19 cellular contexts compared by ENCODE assay signal in genomic region chr6:79609225-79609595, GRCh38. TPM values are rescaled to one million over a fixed set of nuclear protein-coding genes. Genes with fewer than 3 reads are reported as not detected.
DNase-seq lines count a peak whose midpoint lies in the region; ATAC-seq, FAIRE-seq and TF ChIP-seq lines count a peak whose summit lies in the region.
"Had no signal": no experiment of that assay in that cellular context is flagged by ENCODE, and none has a peak within 500 bp of the region (broad histone marks: within the 10 kb centered on the region; RNA-seq: fewer than 3 reads in every experiment).

No MANE protein-coding gene starts in this region.

- no peak for DNase-seq in Calu3
- DNase-seq in astrocyte (ENCODE audit: low read depth) = no peak
- no peak for DNase-seq in mesothelial cell of epicardium (ENCODE audit: low spot score in 2 of 2, unreplicated experiment in 2 of 2)
- no peak for DNase-seq in type B pancreatic cell (ENCODE audit: extremely low spot score, unreplicated experiment)
- no peak for DNase-seq in endothelial cell (ENCODE audit: low spot score)
- no peak for DNase-seq in activated CD4-positive, alpha-beta T cell treated with anti-CD3 and anti-CD28 coated beads for 36 hours
- no peak for DNase-seq in globus pallidus (ENCODE audit: low spot score)
- DNase-seq: CD4-positive, alpha-beta memory T cell; EL; GF-D8; GOT3; HCEC 1CT; NCI-H1092 treated with DMSO at 0.1 percent for 48 hours; NCI-H1436 treated with DMSO at 0.1 percent for 48 hours; NCI-H1930; NCI-H748 treated with DMSO at 0.1 percent for 48 hours had no signal

- H3K36me3 Mint-ChIP-seq in Calu3 (ENCODE audit: insufficient read depth, unreplicated experiment) (peaks cover 5% of the 10 kb centered on the region), astrocyte (ENCODE audit: low read depth, unreplicated experiment) (peaks cover 3% of the 10 kb centered on the region), mesothelial cell of epicardium (peaks cover 10% of the 10 kb centered on the region), type B pancreatic cell (peaks cover 9% of the 10 kb centered on the region), endothelial cell (ENCODE audit: low read depth, unreplicated experiment) (no peaks in the 10 kb centered on the region)
- no peaks in the 10 kb centered on the region for H3K36me3 Mint-ChIP-seq in activated CD4-positive, alpha-beta T cell treated with anti-CD3 and anti-CD28 coated beads for 36 hours (ENCODE audit: low read depth)
- H3K36me3 Mint-ChIP-seq: CD4-positive, alpha-beta memory T cell had no signal

- BruUV-seq in Calu3 (replicated peaks; lab: Mats Ljungman, UMichigan) = no TSS peak

- POLR2A ChIA-PET in activated CD4-positive, alpha-beta T cell treated with anti-CD3 and anti-CD28 coated beads for 36 hours (lab: Charles Lee) = no interaction called here

- no peak for FAIRE-seq in astrocyte (lab: Jason Lieb, UNC)

- H3K4me3 ChIP-seq in astrocyte (ENCODE audit: insufficient read depth, low read depth, low read length) = no peak overlapping the region
- H3K4me3 ChIP-seq: BLaER1 treated with 17β-estradiol and CSF1 and Interleukin-3, amounts not matched to agents 10 nM and 100 nM had no signal

- H3K4me1 Mint-ChIP-seq in Calu3 (ENCODE audit: low read depth, unreplicated experiment) (peaks cover 73% of the 10 kb centered on the region), astrocyte (ENCODE audit: low read depth, unreplicated experiment) (peaks cover 27% of the 10 kb centered on the region), mesothelial cell of epicardium (peaks cover 47% of the 10 kb centered on the region), type B pancreatic cell (ENCODE audit: unreplicated experiment) (peaks cover 52% of the 10 kb centered on the region), endothelial cell (ENCODE audit: unreplicated experiment) (peaks cover 3% of the 10 kb centered on the region)
- no peaks in the 10 kb centered on the region for H3K4me1 Mint-ChIP-seq in activated CD4-positive, alpha-beta T cell treated with anti-CD3 and anti-CD28 coated beads for 36 hours
- H3K4me1 Mint-ChIP-seq: CD4-positive, alpha-beta memory T cell had no signal

- H4K20me1 ChIP-seq in astrocyte (ENCODE audit: insufficient read depth, low read length) = no peaks in the 10 kb centered on the region
- H4K20me1 ChIP-seq: BLaER1 treated with 17β-estradiol and CSF1 and Interleukin-3, amounts not matched to agents 10 nM and 100 nM had no signal

- H3K4me2 ChIP-seq in astrocyte (ENCODE audit: low read length) = no peak overlapping the region
- H3K4me2 ChIP-seq: BLaER1 treated with 17β-estradiol and CSF1 and Interleukin-3, amounts not matched to agents 10 nM and 100 nM; KMS-11 had no signal

- no peaks in the 10 kb centered on the region for H3K79me2 ChIP-seq in astrocyte (ENCODE audit: insufficient read depth, low read length)

- no peaks in the 10 kb centered on the region for H3K9me3 ChIP-seq in astrocyte (ENCODE audit: insufficient read depth, low read depth, low read length)
- H3K9me3 ChIP-seq: BLaER1 treated with 17β-estradiol and CSF1 and Interleukin-3, amounts not matched to agents 10 nM and 100 nM had no signal

- H3K4me1 ChIP-seq in astrocyte (ENCODE audit: insufficient read depth, low read length) = peaks cover 5% of the 10 kb centered on the region
- H3K4me1 ChIP-seq: BLaER1 treated with 17β-estradiol and CSF1 and Interleukin-3, amounts not matched to agents 10 nM and 100 nM had no signal

- intact Hi-C loops in Calu3 (cut with micrococcal nuclease; ENCODE audit: unreplicated experiment) = loop anchor here (2.0 kb wide), 2 partner anchors 38 to 64 kb away; no protein-coding TSS in a partner anchor
- intact Hi-C loops in activated CD4-positive, alpha-beta T cell treated with anti-CD3 and anti-CD28 coated beads for 36 hours (cut with DNase I, micrococcal nuclease) = no loop called here

- H3K27me3 Mint-ChIP-seq in Calu3 (ENCODE audit: unreplicated experiment) (no peaks in the 10 kb centered on the region), astrocyte (ENCODE audit: low read depth, unreplicated experiment) (no peaks in the 10 kb centered on the region), mesothelial cell of epicardium (ENCODE audit: low read depth) (no peaks in the 10 kb centered on the region), type B pancreatic cell (no peaks in the 10 kb centered on the region), endothelial cell (ENCODE audit: unreplicated experiment) (no peaks in the 10 kb centered on the region)
- peaks cover 2% of the 10 kb centered on the region for H3K27me3 Mint-ChIP-seq in activated CD4-positive, alpha-beta T cell treated with anti-CD3 and anti-CD28 coated beads for 36 hours
- H3K27me3 Mint-ChIP-seq: CD4-positive, alpha-beta memory T cell had no signal

- no peak overlapping the region for H3K4me3 Mint-ChIP-seq in Calu3 (ENCODE audit: low read depth, unreplicated experiment)
- H3K4me3 Mint-ChIP-seq in astrocyte (ENCODE audit: unreplicated experiment) = peak overlapping the region; percentile 52
- H3K4me3 Mint-ChIP-seq in mesothelial cell of epicardium = no peak overlapping the region
- H3K4me3 Mint-ChIP-seq in type B pancreatic cell = peak overlapping the region; percentile 59
- no peak overlapping the region for H3K4me3 Mint-ChIP-seq in endothelial cell (ENCODE audit: unreplicated experiment)
- H3K4me3 Mint-ChIP-seq in activated CD4-positive, alpha-beta T cell treated with anti-CD3 and anti-CD28 coated beads for 36 hours = no peak overlapping the region
- H3K4me3 Mint-ChIP-seq: CD4-positive, alpha-beta memory T cell had no signal

- TF ChIP-seq CTCF in Calu3 (IDR thresholded peaks at IDR 0.05; ENCODE audit: unreplicated experiment) (no peak), astrocyte (IDR thresholded peaks at IDR 0.05; ENCODE audit: insufficient read depth, low read depth, low read length) (no peak), mesothelial cell of epicardium (IDR thresholded peaks at IDR 0.05; ENCODE audit: unreplicated experiment) (no peak), type B pancreatic cell (conservative IDR thresholded peaks at IDR 0.05) (no peak), endothelial cell (IDR thresholded peaks at IDR 0.05; ENCODE audit: unreplicated experiment) (no peak)

- ATAC-seq in activated CD4-positive, alpha-beta T cell treated with anti-CD3 and anti-CD28 coated beads for 36 hours = no peak
- ATAC-seq: SK-N-SH treated with all-trans-retinoic acid at 6 μM for 48 hours had no signal

- H3K9me3 Mint-ChIP-seq in Calu3 (ENCODE audit: low read depth, unreplicated experiment) (no peaks in the 10 kb centered on the region), astrocyte (ENCODE audit: unreplicated experiment) (peaks cover 3% of the 10 kb centered on the region), mesothelial cell of epicardium (no peaks in the 10 kb centered on the region), type B pancreatic cell (no peaks in the 10 kb centered on the region), endothelial cell (ENCODE audit: unreplicated experiment) (peaks cover 8% of the 10 kb centered on the region)
- H3K9me3 Mint-ChIP-seq in activated CD4-positive, alpha-beta T cell treated with anti-CD3 and anti-CD28 coated beads for 36 hours (ENCODE audit: low read depth) = no peaks in the 10 kb centered on the region
- H3K9me3 Mint-ChIP-seq: CD4-positive, alpha-beta memory T cell had no signal

- CTCF ChIA-PET in Calu3 (lab: Charles Lee) = interaction anchor here (1.8 kb wide), 1 partner anchor 22 kb away, joined by 13 read pairs; the partner anchor contains the start of gene SH3BGRL2
- CTCF ChIA-PET in activated CD4-positive, alpha-beta T cell treated with anti-CD3 and anti-CD28 coated beads for 36 hours (lab: Charles Lee) = interaction anchor here (0.9 kb wide), 1 partner anchor 10 kb away, joined by 3 read pairs; no protein-coding TSS in a partner anchor

- H2AFZ ChIP-seq in astrocyte (ENCODE audit: low read depth, low read length) = no peak overlapping the region

- H3K27ac ChIP-seq in astrocyte (ENCODE audit: low read depth, low read length) = no peak overlapping the region
- H3K27ac ChIP-seq: BLaER1 treated with 17β-estradiol and CSF1 and Interleukin-3, amounts not matched to agents 10 nM and 100 nM; KMS-11 had no signal

- H3K27ac Mint-ChIP-seq in Calu3 (ENCODE audit: unreplicated experiment) (peak overlapping the region; percentile 56), astrocyte (ENCODE audit: unreplicated experiment) (no peak overlapping the region), mesothelial cell of epicardium (peak overlapping the region; percentile 81), type B pancreatic cell (peak overlapping the region; percentile 94), endothelial cell (ENCODE audit: unreplicated experiment) (no peak overlapping the region)
- no peak overlapping the region for H3K27ac Mint-ChIP-seq in activated CD4-positive, alpha-beta T cell treated with anti-CD3 and anti-CD28 coated beads for 36 hours
- H3K27ac Mint-ChIP-seq: CD4-positive, alpha-beta memory T cell had no signal

- H3K9ac ChIP-seq in astrocyte (ENCODE audit: low read length) = no peak overlapping the region
- H3K9ac ChIP-seq: BLaER1 treated with 17β-estradiol and CSF1 and Interleukin-3, amounts not matched to agents 10 nM and 100 nM; KMS-11 had no signal

- H3K36me3 ChIP-seq in astrocyte (ENCODE audit: insufficient read depth, low read length) = no peaks in the 10 kb centered on the region
- H3K36me3 ChIP-seq: BLaER1 treated with 17β-estradiol and CSF1 and Interleukin-3, amounts not matched to agents 10 nM and 100 nM had no signal

- H3K27me3 ChIP-seq in astrocyte (ENCODE audit: insufficient read depth, low read length) = no peaks in the 10 kb centered on the region
- H3K27me3 ChIP-seq: BLaER1 treated with 17β-estradiol and CSF1 and Interleukin-3, amounts not matched to agents 10 nM and 100 nM had no signal

RNA-seq across cellular contexts. Expression of gene SH3BGRL2, which starts 21.9 kb away (rescaled TPM):
- 44.3 and 46.1 TPM in 2 replicates for total RNA-seq in Calu3 (2022)
- 14.1 and 15.9 TPM in 2 replicates for total RNA-seq in astrocyte
- 24.7 to 27.1 TPM (median 26.1 TPM) in 3 replicates for total RNA-seq in mesothelial cell of epicardium
- 40.0 and 75.3 TPM in 2 replicates for total RNA-seq in type B pancreatic cell (ENCODE audit: low replicate concordance)
- total RNA-seq in endothelial cell (ENCODE audit: unreplicated experiment) = 7.0 TPM
- under 1 TPM; 0.40 to 0.43 TPM for total RNA-seq in activated CD4-positive, alpha-beta T cell treated with anti-CD3 and anti-CD28 coated beads for 36 hours

Comparison
In these comparisons a context has a peak if more than half of its experiments do, and no peak if none do; other contexts are left out.
1. H3K27ac Mint-ChIP-seq: peak in Calu3 (single experiment), mesothelial cell of epicardium (single experiment) and type B pancreatic cell (single experiment); none in astrocyte (single experiment), endothelial cell (single experiment) and activated CD4-positive, alpha-beta T cell treated with anti-CD3 and anti-CD28 coated beads for 36 hours (single experiment).
2. H3K4me3 Mint-ChIP-seq: peak in astrocyte (single experiment) and type B pancreatic cell (single experiment); none in Calu3 (single experiment), mesothelial cell of epicardium (single experiment), endothelial cell (single experiment) and activated CD4-positive, alpha-beta T cell treated with anti-CD3 and anti-CD28 coated beads for 36 hours (single experiment).